In the genomic region with DNA sequence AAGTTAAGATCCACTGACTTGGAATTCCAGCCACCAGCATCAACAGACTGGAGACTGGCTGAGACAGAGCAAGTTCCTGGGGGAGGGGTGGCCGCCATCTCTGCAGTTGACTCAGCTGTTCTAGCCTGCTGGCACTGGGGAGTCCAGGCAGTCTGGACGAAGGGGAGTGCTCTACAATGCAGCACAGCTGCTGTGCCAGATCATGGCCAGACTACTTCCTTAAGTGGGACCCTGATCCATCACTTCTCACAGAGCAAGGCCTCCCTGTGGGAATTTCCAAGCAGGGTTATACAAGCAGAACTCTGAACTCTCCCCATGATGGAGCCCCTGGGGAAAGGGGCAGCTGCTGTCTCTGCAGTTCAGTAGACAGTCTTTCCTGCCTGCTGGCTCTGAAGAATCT, we compare ENCODE assay signal across 12 cellular contexts. TPM values are rescaled to one million over a fixed set of nuclear protein-coding genes. Genes with fewer than 3 reads are reported as not detected.
DNase-seq lines count a peak whose midpoint lies in the region; FAIRE-seq and TF ChIP-seq lines count a peak whose summit lies in the region.
"Had no signal": no experiment of that assay in that cellular context is flagged by ENCODE, and none has a peak within 500 bp of the region (broad histone marks: within the 10 kb centered on the region; RNA-seq: fewer than 3 reads in every experiment).

No MANE protein-coding gene starts in this region.

- H3K9ac ChIP-seq in OCI-LY1 (ENCODE audit: low read length) (no peak overlapping the region), neuronal stem cell (ENCODE audit: low read depth, low read length, poor library complexity) (no peak overlapping the region)

- no peaks in the 10 kb centered on the region for H3K9me2 ChIP-seq in OCI-LY1 (ENCODE audit: low read depth, low read length)

- no peak overlapping the region for H2BK15ac ChIP-seq in neuronal stem cell (ENCODE audit: low read length)

- TF ChIP-seq CTCF in OCI-LY1 (IDR thresholded peaks at IDR 0.05; ENCODE audit: low read length), result no peak
- no peak for TF ChIP-seq CTCF in fibroblast of villous mesenchyme (IDR thresholded peaks at IDR 0.05; ENCODE audit: insufficient read depth, low read depth, low read length)

- peak; percentile 49 for DNase-seq in DMS 273 treated with DMSO at 0.1 percent for 48 hours (lab: John Stamatoyannopoulos, UW)
- peak; percentile 49 for DNase-seq in fibroblast of villous mesenchyme (ENCODE audit: low read depth)
- DNase-seq in neuronal stem cell (ENCODE audit: low spot score), result no peak
- DNase-seq in GM12892 (ENCODE audit: insufficient read length), result no peak
- DNase-seq in SKM-1 (lab: John Stamatoyannopoulos, UW; ENCODE audit: unreplicated experiment), result no peak
- no peak for DNase-seq in stimulated activated CD4-positive, alpha-beta T cell treated with anti-CD3 and anti-CD28 coated beads, Interleukin-4, amount 100 ng/mL, for 4 hours
- DNase-seq in CD1c-positive myeloid dendritic cell (ENCODE audit: extremely low spot score), result no peak
- DNase-seq: NCI-H146, uterus had no signal

- H3K14ac ChIP-seq in neuronal stem cell (ENCODE audit: low read length), result no peak overlapping the region

- H3K4me1 ChIP-seq in OCI-LY1 (ENCODE audit: insufficient read depth, low read length, severe bottlenecking) (peaks cover 23% of the 10 kb centered on the region), neuronal stem cell (ENCODE audit: control insufficient read depth in 2 of 2, insufficient read depth in 1 of 2, low read depth in 1 of 2, low read length in 2 of 2) (peaks cover 3 to 4% of the 10 kb centered on the region in 2 donors)
- H3K4me1 ChIP-seq: body of pancreas, uterus had no signal

- peak overlapping the region; percentile 6 for H3K27ac ChIP-seq in OCI-LY1 (ENCODE audit: low read depth, low read length, poor library complexity, severe bottlenecking)
- peak overlapping the region; percentile 42 for H3K27ac ChIP-seq in neuronal stem cell (replicated peaks; ENCODE audit: low read length)
- H3K27ac ChIP-seq: body of pancreas, uterus had no signal

- TF ChIP-seq POLR2A in GM12892 (IDR thresholded peaks at IDR 0.05; ENCODE audit: low read depth, low read length), result no peak

- H2AFZ ChIP-seq in OCI-LY1 (ENCODE audit: low read length), result no peak overlapping the region
- H2AFZ ChIP-seq in neuronal stem cell (ENCODE audit: low read length), result no peak overlapping the region

- no peak overlapping the region for H2BK120ac ChIP-seq in neuronal stem cell (ENCODE audit: low read depth, low read length)

- no peaks in the 10 kb centered on the region for H4K20me1 ChIP-seq in OCI-LY1 (ENCODE audit: insufficient read depth, low read length)

- H3K4me3 ChIP-seq in OCI-LY1 (ENCODE audit: low read depth, low read length, poor library complexity, severe bottlenecking) (no peak overlapping the region), fibroblast of villous mesenchyme (ENCODE audit: low read depth, low read length) (no peak overlapping the region), neuronal stem cell (ENCODE audit: low read length in 2 of 2) (no peak overlapping the region)
- H3K4me3 ChIP-seq: body of pancreas, uterus had no signal

- H2BK12ac ChIP-seq in neuronal stem cell (ENCODE audit: low read length), result peak overlapping the region; percentile 58

- H3K4me2 ChIP-seq in OCI-LY1 (ENCODE audit: low read length), result peak overlapping the region; percentile 19; the same call in 1 of the 2 replicates
- H3K4me2 ChIP-seq in neuronal stem cell (ENCODE audit: insufficient read depth, low read length, poor library complexity, severe bottlenecking), result no peak overlapping the region

- H3K36me3 ChIP-seq in OCI-LY1 (ENCODE audit: insufficient read depth, low read length) (no peaks in the 10 kb centered on the region; the same call in 1 of the 2 replicates), neuronal stem cell (replicated peaks in 1 of 2; ENCODE audit: control insufficient read depth in 2 of 2, insufficient read depth in 2 of 2, low read length in 2 of 2) (peaks cover 0 to 9% of the 10 kb centered on the region in 2 donors)
- H3K36me3 ChIP-seq: uterus had no signal

- H2BK5ac ChIP-seq in neuronal stem cell (ENCODE audit: low read length), result no peak overlapping the region

- H4K8ac ChIP-seq in neuronal stem cell (ENCODE audit: low read depth, low read length), result no peak overlapping the region

- H4K91ac ChIP-seq in neuronal stem cell (ENCODE audit: low read depth, low read length, poor library complexity), result no peak overlapping the region

- H3K23ac ChIP-seq in neuronal stem cell (ENCODE audit: low read depth, low read length, poor library complexity), result no peak overlapping the region

- H3K9me3 ChIP-seq in OCI-LY1 (ENCODE audit: low read length) (peaks cover 6% of the 10 kb centered on the region), neuronal stem cell (replicated peaks in 1 of 2; ENCODE audit: control insufficient read depth in 2 of 2, insufficient read depth in 1 of 2, low read depth in 1 of 2, low read length in 2 of 2) (peaks cover 2 to 33% of the 10 kb centered on the region in 2 donors)
- H3K9me3 ChIP-seq: body of pancreas had no signal

- H3F3A ChIP-seq in OCI-LY1 (ENCODE audit: insufficient read depth, low read length), result no peaks in the 10 kb centered on the region

- H3K27me3 ChIP-seq in OCI-LY1 (ENCODE audit: insufficient read depth, low read length) (no peaks in the 10 kb centered on the region), neuronal stem cell (ENCODE audit: control insufficient read depth in 3 of 3, insufficient read depth in 3 of 3, low read depth in 1 of 3, low read length in 3 of 3) (no peaks in the 10 kb centered on the region)
- H3K27me3 ChIP-seq: body of pancreas, uterus had no signal

- no peak overlapping the region for H3K4ac ChIP-seq in neuronal stem cell (ENCODE audit: low read length)

- H3K79me2 ChIP-seq in OCI-LY1 (ENCODE audit: insufficient read depth, low read length), result no peaks in the 10 kb centered on the region

- peak overlapping the region; percentile 10 for H2AK5ac ChIP-seq in neuronal stem cell (ENCODE audit: low read depth, low read length)

- no peaks in the 10 kb centered on the region for H3K79me1 ChIP-seq in neuronal stem cell (ENCODE audit: low read depth, low read length)

- no CpG with 5 or more reads among the region's 2 CpGs for WGBS in neuronal stem cell (ENCODE audit: extremely low coverage in 2 of 2, insufficient read length in 2 of 2, insufficient replicate concordance in 1 of 2), 2 donors

- no peak for FAIRE-seq in GM12892 (lab: Jason Lieb, UNC)
- FAIRE-seq: D721Med had no signal

- peak overlapping the region; percentile 38 for H3K18ac ChIP-seq in neuronal stem cell (ENCODE audit: low read length)

RNA-seq across cellular contexts. Expression of gene PYGO1, which starts 35.2 kb away (rescaled TPM):
- 9.0 and 12.5 TPM in 2 replicates for total RNA-seq in fibroblast of villous mesenchyme
- polyA plus RNA-seq in neuronal stem cell (2013, experiment 1 of 2), result 10.5 TPM
- 10.6 TPM for polyA plus RNA-seq in neuronal stem cell (2013, experiment 2 of 2)
- not detected for polyA plus RNA-seq in GM12892 (2012; ENCODE audit: missing spikeins)

RNA-seq across cellular contexts. Expression of gene DNAAF4, which starts 44.9 kb away (rescaled TPM):
- total RNA-seq in fibroblast of villous mesenchyme, result 0.64 and 1.3 TPM in 2 replicates
- polyA plus RNA-seq in neuronal stem cell (2013, experiment 1 of 2), result 9.3 TPM
- 10.0 TPM for polyA plus RNA-seq in neuronal stem cell (2013, experiment 2 of 2)
- 0.38 TPM for polyA plus RNA-seq in GM12892 (2012; ENCODE audit: missing spikeins)

Comparison
In these comparisons a context has a peak if more than half of its experiments do, and no peak if none do; other contexts are left out.
1. DNase-seq: peak in DMS 273 treated with DMSO at 0.1 percent for 48 hours (single experiment) and fibroblast of villous mesenchyme (single experiment); none in neuronal stem cell (single experiment), GM12892 (single experiment), SKM-1 (single experiment), stimulated activated CD4-positive, alpha-beta T cell treated with anti-CD3 and anti-CD28 coated beads, Interleukin-4, amount 100 ng/mL, for 4 hours (0 of 2) and CD1c-positive myeloid dendritic cell (single experiment).